Comparison of ENCODE assay signal across 1 cellular context in genomic region chr12:53343978-53344377, GRCh38.
TF ChIP-seq lines count a peak whose summit lies in the region.

No MANE protein-coding gene starts in this region.

TF ChIP-seq in WTC11, 78 proteins besides CTCF, POLR2A, EP300 and RAD21 (continued from another document):
- no peak for TF ChIP-seq ZSCAN18 (CRISPR knock-in tag; IDR thresholded peaks at IDR 0.05)
